Comparison of ENCODE assay signal across 10 cellular contexts in the genomic region with DNA sequence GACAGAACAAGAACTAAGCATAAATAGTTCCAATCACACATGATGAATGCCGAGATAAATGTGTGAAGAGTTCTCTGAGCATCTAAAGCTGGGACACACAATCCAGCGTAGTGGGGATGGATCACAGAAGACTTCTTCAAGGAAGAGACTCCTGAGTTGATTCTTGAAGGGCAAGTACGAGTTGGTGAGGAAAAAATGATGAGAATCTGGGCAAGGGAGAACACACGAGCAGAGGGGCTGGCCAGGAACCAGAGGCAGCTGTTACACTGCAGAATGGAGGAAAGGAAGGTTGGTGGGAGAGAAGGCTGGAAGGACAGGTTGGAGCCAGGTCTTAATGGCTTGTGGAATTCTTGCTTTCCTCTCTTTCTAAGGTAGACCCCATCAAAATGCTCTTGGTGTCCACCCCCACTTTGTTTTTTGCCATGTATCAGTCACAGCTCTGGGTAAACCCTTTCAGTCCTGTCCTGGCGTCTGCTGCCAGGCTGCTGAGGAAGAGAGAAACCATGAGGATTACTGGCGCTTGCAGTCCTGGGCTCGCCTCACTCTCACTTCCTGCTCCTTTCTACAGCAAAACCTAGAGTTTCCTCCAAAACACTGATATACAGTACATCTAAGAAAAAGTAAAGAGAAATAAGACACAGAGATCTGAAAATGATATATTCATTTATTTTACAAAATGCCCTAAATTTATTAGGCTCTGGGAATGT.
A peak's percentile ranks its signal among the peaks of the same experiment; 100 is the strongest.
DNase-seq lines count a peak whose midpoint lies in the region; ATAC-seq and TF ChIP-seq lines count a peak whose summit lies in the region.
"Had no signal": no experiment of that assay in that cellular context is flagged by ENCODE, and none has a peak within 500 bp of the region (broad histone marks: within the 10 kb centered on the region; RNA-seq: fewer than 3 reads in every experiment).

No MANE protein-coding gene starts in this region.

- no peak overlapping the region for H3K27ac Mint-ChIP-seq in memory B cell

- peaks cover 17% of the 10 kb centered on the region for H3K36me3 Mint-ChIP-seq in memory B cell
- H3K36me3 Mint-ChIP-seq: brain had no signal

- TF ChIP-seq CTCF in vagina (IDR thresholded peaks at IDR 0.05): no peak

- ATAC-seq in GM18909 (IDR thresholded peaks at IDR 0.05; ENCODE audit: poor library complexity, unreplicated experiment) (peak; percentile 87), GM21723 (IDR thresholded peaks at IDR 0.05; ENCODE audit: unreplicated experiment) (peak; percentile 94), HG03196 (IDR thresholded peaks at IDR 0.05; ENCODE audit: unreplicated experiment) (peak; percentile 94), memory B cell (ENCODE audit: low read depth) (peak; percentile 70), esophagus mucosa (no peak)

- H3K27me3 ChIP-seq in vagina: no peaks in the 10 kb centered on the region

- peaks cover 18% of the 10 kb centered on the region for H3K4me1 ChIP-seq in vagina

- no peak for TF ChIP-seq POLR2A in vagina (IDR thresholded peaks at IDR 0.05)

- H3K4me3 ChIP-seq in vagina: no peak overlapping the region

- no peaks in the 10 kb centered on the region for H3K9me3 Mint-ChIP-seq in memory B cell
- H3K9me3 Mint-ChIP-seq: brain had no signal

- intact Hi-C loops in vagina (cut with DNase I): no loop called here

- H3K4me1 Mint-ChIP-seq in memory B cell: peaks cover 15% of the 10 kb centered on the region

- DNase-seq in memory B cell (ENCODE audit: low spot score in 2 of 2) (no peak), vagina (ENCODE audit: extremely low spot score in 2 of 2) (no peak), SHP77 (lab: John Stamatoyannopoulos, UW) (no peak)
- DNase-seq: DMS153, NCI-H2029 had no signal

- H3K36me3 ChIP-seq in vagina: peaks cover 0 to 7% of the 10 kb centered on the region in 2 donors

- H3K9me3 ChIP-seq in vagina: no peaks in the 10 kb centered on the region

- no peak overlapping the region for H3K27ac ChIP-seq in vagina

- no peaks in the 10 kb centered on the region for H3K27me3 Mint-ChIP-seq in memory B cell
- H3K27me3 Mint-ChIP-seq: brain had no signal

- no peak overlapping the region for H3K4me3 Mint-ChIP-seq in memory B cell
- H3K4me3 Mint-ChIP-seq: brain had no signal
